Comparison of ENCODE assay signal across 8 cellular contexts in the genomic region with DNA sequence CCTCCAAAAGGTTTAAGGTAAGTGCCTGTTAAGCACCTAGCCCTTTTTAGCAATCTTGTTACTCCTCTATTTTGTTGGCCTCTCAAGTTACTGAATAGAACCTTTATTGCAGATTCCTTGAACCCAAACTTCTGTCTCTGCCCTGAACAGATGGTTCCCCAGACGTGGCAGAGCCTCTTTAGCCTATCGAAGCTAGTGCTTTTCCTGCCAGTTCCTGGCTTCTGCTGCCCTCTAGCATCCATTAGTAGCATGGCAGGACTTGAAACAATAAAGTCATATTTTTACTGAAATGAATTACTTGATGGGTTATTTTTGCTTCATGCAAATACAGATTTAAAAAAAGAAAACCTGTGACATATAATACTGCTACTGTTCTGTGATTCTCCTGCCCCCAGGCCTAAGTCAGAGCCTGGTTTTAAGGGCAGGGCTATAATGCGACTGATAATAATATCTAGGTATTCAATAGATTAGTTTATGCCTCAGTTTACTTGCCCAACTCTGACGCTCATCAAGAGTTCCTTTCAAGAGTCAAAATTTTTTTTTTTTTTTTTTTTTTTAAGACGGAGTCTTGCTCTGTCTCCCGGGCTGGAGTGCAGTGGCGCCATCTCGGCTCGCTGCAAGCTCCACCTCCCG.
A peak's percentile ranks its signal among the peaks of the same experiment; 100 is the strongest.
DNase-seq lines count a peak whose midpoint lies in the region; ATAC-seq and TF ChIP-seq lines count a peak whose summit lies in the region.

No MANE protein-coding gene starts in this region.

- peak; percentile 96 for ATAC-seq in HG02678 (IDR thresholded peaks at IDR 0.05; ENCODE audit: unreplicated experiment)

- in situ Hi-C loops in ACHN (cut with HindIII; ENCODE audit: low pct_ligation_motif_present, low pct_unique_long_range_greater_than_20kb, low sequenced_read_pairs) (no loop called here), GM13976 (cut with MboI; ENCODE audit: low sequenced_read_pairs, unreplicated experiment) (no loop called here), astrocyte of the spinal cord (cut with HindIII; ENCODE audit: low sequenced_read_pairs) (no loop called here)

- H3K27ac ChIP-seq in SJCRH30, result no peak overlapping the region

- H3K9me3 ChIP-seq in SJCRH30 (replicated peaks), result no peaks in the 10 kb centered on the region

- TF ChIP-seq CTCF in GM13976 (IDR thresholded peaks at IDR 0.05; ENCODE audit: borderline replicate concordance, control extremely low read depth, extremely low read depth, insufficient read depth, missing control alignments) (peak; percentile 77), astrocyte of the spinal cord (IDR thresholded peaks at IDR 0.05; ENCODE audit: low read depth, low read length) (peak; percentile 74)

- no peaks in the 10 kb centered on the region for H3K4me1 ChIP-seq in SJCRH30

- H3K4me3 ChIP-seq in SJCRH30, result no peak overlapping the region
- no peak overlapping the region for H3K4me3 ChIP-seq in astrocyte of the spinal cord (ENCODE audit: low read depth, low read length)

- DNase-seq in ACHN (peak; percentile 69), GM13976 (ENCODE audit: low spot score) (peak; percentile 75), MV-4-11 (lab: John Stamatoyannopoulos, UW) (peak; percentile 59), SJCRH30 (peak; percentile 55 to 84), astrocyte of the spinal cord (ENCODE audit: low read depth, low spot score) (peak; percentile 58), iPS-NIHi11 (ENCODE audit: low spot score) (peak; percentile 72)
- peak; percentile 8 to 11 for DNase-seq in stimulated activated CD4-positive, alpha-beta T cell treated with anti-CD3 and anti-CD28 coated beads, Interleukin-15, amount 100 ng/mL, for 48 hours (ENCODE audit: low read depth in 2 of 2)

- H3K27me3 ChIP-seq in SJCRH30, result no peaks in the 10 kb centered on the region

- no peaks in the 10 kb centered on the region for H3K36me3 ChIP-seq in SJCRH30

Comparison
In these comparisons a context has a peak if more than half of its experiments do, and no peak if none do; other contexts are left out.
1. DNase-seq: peak in every context shown above with its lines; median percentile 75 in GM13976; 72 in iPS-NIHi11; 70 in SJCRH30; 69 in ACHN; 59 in MV-4-11; 58 in astrocyte of the spinal cord; 10 in stimulated activated CD4-positive, alpha-beta T cell treated with anti-CD3 and anti-CD28 coated beads, Interleukin-15, amount 100 ng/mL, for 48 hours.